Comparison of ENCODE assay signal across 7 cellular contexts in genomic region chr1:75375476-75376447, GRCh38.
DNase-seq lines count a peak whose midpoint lies in the region; ATAC-seq and TF ChIP-seq lines count a peak whose summit lies in the region.
"Not testable (repeated sequence)": the region's sequence is repeated elsewhere in the genome, so short reads cannot be mapped to it uniquely, and the experiment has no call there.

No MANE protein-coding gene starts in this region.

- peak in 1 of 4 experiments; percentile 26 for ATAC-seq in T-cell (replicated peaks in 1 of 4)
- ATAC-seq in naive thymus-derived CD4-positive, alpha-beta T cell = not testable (repeated sequence)

- DNase-seq in NCI-H446 treated with DMSO at 0.1 percent for 48 hours (lab: John Stamatoyannopoulos, UW) = peak; percentile 28
- peak in 1 of 34 experiments; percentile 9 for DNase-seq in T-cell
- DNase-seq in activated naive CD8-positive, alpha-beta T cell treated with anti-CD3 and anti-CD28 coated beads for 36 hours; cardiac muscle cell (ENCODE audit: low read depth in 1 of 2, low spot score in 1 of 2): not testable (repeated sequence)
- peak in 4 of 9 donors; percentile 21 to 39 (median 24) for DNase-seq in naive thymus-derived CD4-positive, alpha-beta T cell

- H3K27me3 Mint-ChIP-seq in T-cell; activated naive CD8-positive, alpha-beta T cell treated with anti-CD3 and anti-CD28 coated beads for 36 hours; naive thymus-derived CD4-positive, alpha-beta T cell: not testable (repeated sequence)

- H3K4me1 Mint-ChIP-seq in T-cell; activated naive CD8-positive, alpha-beta T cell treated with anti-CD3 and anti-CD28 coated beads for 36 hours; naive thymus-derived CD4-positive, alpha-beta T cell: not testable (repeated sequence)

- H3K9ac ChIP-seq in ES-I3 (ENCODE audit: low read depth, low read length) (peak overlapping the region; percentile 70), HUES64 (ENCODE audit: low read depth, low read length) (peak overlapping the region; percentile 74)

- peaks cover 16% of the 10 kb centered on the region for H3K4me1 ChIP-seq in ES-I3 (ENCODE audit: insufficient read depth, low read length)
- H3K4me1 ChIP-seq in HUES64 (ENCODE audit: insufficient read depth, low read length) = peaks cover 24% of the 10 kb centered on the region
- not testable (repeated sequence) for H3K4me1 ChIP-seq in cardiac muscle cell (ENCODE audit: low read depth); naive thymus-derived CD4-positive, alpha-beta T cell (ENCODE audit: control insufficient read depth in 2 of 2, insufficient read depth in 2 of 2, low read length in 2 of 2)

- POLR2A ChIA-PET in T-cell (lab: Charles Lee); naive thymus-derived CD4-positive, alpha-beta T cell (lab: Charles Lee): not testable (repeated sequence)

- not testable (repeated sequence) for H3K27me3 ChIP-seq in HUES64 (ENCODE audit: insufficient read depth, low read length); cardiac muscle cell; naive thymus-derived CD4-positive, alpha-beta T cell (ENCODE audit: control insufficient read depth in 2 of 2, insufficient read depth in 2 of 2, low read length in 2 of 2)

- 23% methylated on average over 23 of the region's 25 CpGs for WGBS in HUES64

- H3K27ac ChIP-seq in HUES64 (ENCODE audit: low read depth, low read length) (peak overlapping the region; percentile 44; the same call in 1 of the 2 replicates), cardiac muscle cell (peak overlapping the region; percentile 64)
- peak overlapping the region; percentile 29 for H3K27ac ChIP-seq in naive thymus-derived CD4-positive, alpha-beta T cell (ENCODE audit: low read depth, low read length)

- not testable (repeated sequence) for H3K36me3 Mint-ChIP-seq in T-cell; activated naive CD8-positive, alpha-beta T cell treated with anti-CD3 and anti-CD28 coated beads for 36 hours; naive thymus-derived CD4-positive, alpha-beta T cell

- TF ChIP-seq CTCF in cardiac muscle cell (IDR thresholded peaks at IDR 0.05; ENCODE audit: low read depth, low read length) = not testable (repeated sequence)

- H3K4me3 Mint-ChIP-seq in T-cell = peak overlapping the region in 2 of 3 donors; percentile 65 to 94
- peak overlapping the region; percentile 90 for H3K4me3 Mint-ChIP-seq in activated naive CD8-positive, alpha-beta T cell treated with anti-CD3 and anti-CD28 coated beads for 36 hours
- peak overlapping the region in 6 of 10 donors; percentile 72 to 99 (median 86) for H3K4me3 Mint-ChIP-seq in naive thymus-derived CD4-positive, alpha-beta T cell

- not testable (repeated sequence) for H3K9me3 ChIP-seq in ES-I3 (ENCODE audit: control insufficient read depth, insufficient read depth, low read length); HUES64 (ENCODE audit: insufficient read depth, low read depth, low read length); cardiac muscle cell (ENCODE audit: low read depth); naive thymus-derived CD4-positive, alpha-beta T cell (ENCODE audit: control insufficient read depth in 2 of 3, low read length in 3 of 3)

- peak overlapping the region; percentile 61 for H3K4me3 ChIP-seq in HUES64 (ENCODE audit: low read length)
- peak overlapping the region; percentile 26 for H3K4me3 ChIP-seq in cardiac muscle cell
- not testable (repeated sequence) for H3K4me3 ChIP-seq in naive thymus-derived CD4-positive, alpha-beta T cell (ENCODE audit: low read length)

- not testable (repeated sequence) for H3K9me3 Mint-ChIP-seq in T-cell; activated naive CD8-positive, alpha-beta T cell treated with anti-CD3 and anti-CD28 coated beads for 36 hours
- peaks cover 0 to 17% (median 3%) of the 10 kb centered on the region in 11 donors for H3K9me3 Mint-ChIP-seq in naive thymus-derived CD4-positive, alpha-beta T cell

- intact Hi-C loops in naive thymus-derived CD4-positive, alpha-beta T cell (cut with micrococcal nuclease) = loop anchor here in 1 of 2 donors (2.0 kb wide), 1 partner anchor 111 kb away; no protein-coding TSS in a partner anchor

- H3K27ac Mint-ChIP-seq in T-cell = peak overlapping the region; percentile 34 to 99
- H3K27ac Mint-ChIP-seq in activated naive CD8-positive, alpha-beta T cell treated with anti-CD3 and anti-CD28 coated beads for 36 hours = peak overlapping the region; percentile 91
- H3K27ac Mint-ChIP-seq in naive thymus-derived CD4-positive, alpha-beta T cell = peak overlapping the region in 6 of 9 donors; percentile 73 to 100 (median 90)

- not testable (repeated sequence) for H3K36me3 ChIP-seq in ES-I3 (ENCODE audit: insufficient read depth, low read length); HUES64 (ENCODE audit: insufficient read depth, low read length); cardiac muscle cell; naive thymus-derived CD4-positive, alpha-beta T cell (ENCODE audit: control insufficient read depth in 2 of 3, insufficient read depth in 3 of 3, low read length in 3 of 3)

- CTCF ChIA-PET in T-cell (lab: Charles Lee) = not testable (repeated sequence)
- CTCF ChIA-PET in naive thymus-derived CD4-positive, alpha-beta T cell (lab: Charles Lee) = interaction anchor here (0.8 kb wide), 1 partner anchor 72 kb away, joined by 3 read pairs; no protein-coding TSS in a partner anchor
